32 cellular contexts compared by ENCODE assay signal in the genomic region with DNA sequence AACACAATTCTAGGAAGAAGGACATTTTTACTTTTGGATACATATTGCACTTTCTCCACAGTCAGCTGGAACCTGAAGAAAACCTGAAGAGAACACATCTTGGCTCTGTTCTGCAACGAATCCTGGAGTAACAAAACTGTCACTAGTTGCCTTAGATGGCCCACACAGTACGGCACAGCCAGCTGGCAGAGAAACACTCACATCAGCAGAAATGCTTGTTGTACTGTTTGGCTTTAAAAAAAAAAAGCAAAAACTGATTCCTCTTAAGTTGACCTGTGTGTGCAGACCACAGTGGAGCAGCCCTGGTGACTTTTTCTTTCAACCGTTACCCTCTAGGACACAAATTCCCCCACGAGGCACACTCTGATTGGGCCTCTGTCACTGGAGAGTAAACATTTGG.
DNase-seq lines count a peak whose midpoint lies in the region; ATAC-seq, FAIRE-seq and TF ChIP-seq lines count a peak whose summit lies in the region.
"Had no signal": no experiment of that assay in that cellular context is flagged by ENCODE, and none has a peak within 500 bp of the region (broad histone marks: within the 10 kb centered on the region; RNA-seq: fewer than 3 reads in every experiment).

No MANE protein-coding gene starts in this region.

- no peak overlapping the region for H3K27ac ChIP-seq in A549
- no peak overlapping the region for H3K27ac ChIP-seq in kidney (ENCODE audit: low read depth in 2 of 2, low read length in 2 of 2)
- H3K27ac ChIP-seq in pancreas = no peak overlapping the region
- H3K27ac ChIP-seq: cardiac muscle cell, left lung, parathyroid adenoma, SJCRH30, thoracic aorta had no signal

- TF ChIP-seq POLR2A in A549 (IDR thresholded peaks at IDR 0.05; ENCODE audit: low read length) = no peak

- 54% methylated on average over 4 of the region's 4 CpGs for WGBS in A549 (ENCODE audit: missing lambda C conversion rate)
- WGBS in pancreas, 2 donors = 28 to 35% methylated on average over 4 of the region's 4 CpGs

- H3K4me3 ChIP-seq in A549 (no peak overlapping the region), kidney (ENCODE audit: low read length in 2 of 2) (no peak overlapping the region), pancreas (no peak overlapping the region)
- H3K4me3 ChIP-seq: cardiac muscle cell, HAP-1, K562, left lung, MG63, mucosa of descending colon, SJCRH30, thoracic aorta had no signal

- no peaks in the 10 kb centered on the region for H3K27me3 ChIP-seq in pancreas
- H3K27me3 ChIP-seq: cardiac muscle cell, left lung, MG63 had no signal

- FAIRE-seq in A549 (lab: Jason Lieb, UNC) (no peak), kidney (lab: Jason Lieb, UNC) (no peak), pancreas (lab: Jason Lieb, UNC) (no peak)
- FAIRE-seq: K562, RCC 7860, TTC549 had no signal

- no peak overlapping the region for H3K4me2 ChIP-seq in A549

- H3K36me3 ChIP-seq in kidney (ENCODE audit: control insufficient read depth in 1 of 2, insufficient read depth in 2 of 2, low read length in 2 of 2) (no peaks in the 10 kb centered on the region), pancreas (no peaks in the 10 kb centered on the region)
- H3K36me3 ChIP-seq: cardiac muscle cell, HAP-1, left lung, MG63, SJCRH30, thoracic aorta had no signal

- TF ChIP-seq EP300 in A549 (IDR thresholded peaks at IDR 0.05) = no peak

- H3K9ac ChIP-seq in kidney (ENCODE audit: low read length in 2 of 2) = no peak overlapping the region
- H3K9ac ChIP-seq: parathyroid adenoma had no signal

- DNase-seq in A549 (ENCODE audit: low read depth in 1 of 2, low spot score in 1 of 2) = no peak
- peak; percentile 41 for DNase-seq in RPMI8226
- peak; percentile 59 for DNase-seq in kidney
- DNase-seq in pons (ENCODE audit: low spot score) = peak; percentile 4
- no peak for DNase-seq in GM19238 (ENCODE audit: insufficient read length, low spot score)
- DNase-seq in stimulated activated CD4-positive, alpha-beta T cell treated with anti-CD3 and anti-CD28 coated beads, Interleukin-2, amount 100 ng/mL, for 48 hours = no peak
- no peak for DNase-seq in pancreas
- DNase-seq: activated CD4-positive, alpha-beta memory T cell treated with anti-CD3 and anti-CD28 coated beads, Interleukin-2, amount 10 ng/mL, durations not matched to agents 7 days and 5 days; activated CD8-positive, alpha-beta memory T cell treated with anti-CD3 and anti-CD28 coated beads, Interleukin-2, amount 50 U/mL, for 48 hours; CD8-positive, alpha-beta memory T cell; cortex of kidney; foreskin melanocyte; MG63; NCI-H1417; NCI-H2029 treated with DMSO at 0.1 percent for 48 hours; NCI-H2227 treated with DMSO at 0.1 percent for 48 hours; NCI-H526 treated with DMSO at 0.1 percent for 48 hours; SJCRH30; stimulated activated naive CD4-positive, alpha-beta T cell; T-cell had no signal

- no peak for TF ChIP-seq CTCF in A549 (IDR thresholded peaks at IDR 0.05)
- no peak for TF ChIP-seq CTCF in kidney (IDR thresholded peaks at IDR 0.05; ENCODE audit: borderline replicate concordance, extremely low read depth, insufficient read depth)
- no peak for TF ChIP-seq CTCF in pancreas (IDR thresholded peaks at IDR 0.05)

- intact Hi-C loops in kidney (cut with DNase I) (no loop called here), pancreas (cut with DNase I) (no loop called here)

- POLR2A ChIA-PET in A549 (lab: Yijun Ruan, JAX) = no interaction called here

- TF ChIP-seq RAD21 in A549 (conservative IDR thresholded peaks at IDR 0.05 in 1 of 2, IDR thresholded peaks at IDR 0.05 in 1 of 2) = no peak

- H3K4me1 ChIP-seq in A549 = no peaks in the 10 kb centered on the region
- H3K4me1 ChIP-seq in kidney (ENCODE audit: control insufficient read depth in 1 of 2, insufficient read depth in 1 of 2, low read depth in 1 of 2, low read length in 2 of 2) = no peaks in the 10 kb centered on the region
- H3K4me1 ChIP-seq in pancreas = no peaks in the 10 kb centered on the region
- H3K4me1 ChIP-seq: HAP-1, left lung, parathyroid adenoma, SJCRH30 had no signal

- ATAC-seq in A549 (no peak), GM19324 (IDR thresholded peaks at IDR 0.05; ENCODE audit: low FRiP score, unreplicated experiment) (no peak), pancreas (no peak)
- ATAC-seq: activated CD4-positive, CD25-positive, alpha-beta regulatory T cell treated with anti-CD3 and anti-CD28 coated beads, Interleukin-2, amount 50 U/mL, for 24 hours; activated naive CD4-positive, alpha-beta T cell treated with anti-CD3 and anti-CD28 coated beads, Interleukin-2, amount 50 U/mL, for 72 hours; K562; left lung; mucosa of descending colon; T-cell had no signal

- CTCF ChIA-PET in A549 (lab: Yijun Ruan, JAX) = interaction anchor here (0.8 kb wide), 1 partner anchor 9 kb away, joined by 4 read pairs; no protein-coding TSS in a partner anchor

- H3K9me3 ChIP-seq in A549 (no peaks in the 10 kb centered on the region), kidney (ENCODE audit: control insufficient read depth in 1 of 2, low read length in 2 of 2) (no peaks in the 10 kb centered on the region), pancreas (no peaks in the 10 kb centered on the region)
- H3K9me3 ChIP-seq: HAP-1, left lung, MG63, mucosa of descending colon, SJCRH30, thoracic aorta had no signal

TF ChIP-seq in A549, 52 proteins besides CTCF, POLR2A, EP300 and RAD21:
- TF ChIP-seq ZC3H11A (IDR thresholded peaks at IDR 0.05) (no peak), SMC3 (IDR thresholded peaks at IDR 0.05) (no peak), MAFK (IDR thresholded peaks at IDR 0.05; ENCODE audit: partially characterized antibody) (peak; percentile 50), EHF (CRISPR knock-in tag; IDR thresholded peaks at IDR 0.05) (no peak)

Comparison
In these comparisons a context has a peak if more than half of its experiments do, and no peak if none do; other contexts are left out.
1. DNase-seq: peak in RPMI8226 (single experiment), kidney (single experiment) and pons (single experiment); none in A549 (0 of 2), GM19238 (single experiment), stimulated activated CD4-positive, alpha-beta T cell treated with anti-CD3 and anti-CD28 coated beads, Interleukin-2, amount 100 ng/mL, for 48 hours (0 of 2) and pancreas (0 of 6).